ENCODE assay signal across 26 cellular contexts in genomic region chr2:66827851-66828250, GRCh38.
"Had no signal": no experiment of that assay in that cellular context is flagged by ENCODE, and none has a peak within 500 bp of the region (broad histone marks: within the 10 kb centered on the region; RNA-seq: fewer than 3 reads in every experiment).

No MANE protein-coding gene starts in this region.

- H3K4me1 Mint-ChIP-seq: activated CD4-positive, alpha-beta T cell treated with anti-CD3 and anti-CD28 coated beads, Interleukin-2, amount 10 ng/mL, durations not matched to agents 24 days and 14 days; activated T-helper 17 cell treated with anti-CD3 and anti-CD28 coated beads, Interleukin-2, amount 50 U/mL, for 72 hours had no signal

- H3K27ac ChIP-seq: brain microvascular endothelial cell, gastroesophageal sphincter, pancreas, psoas muscle, right atrium auricular region, tibial nerve had no signal

- H3K27ac Mint-ChIP-seq: activated CD4-positive, alpha-beta memory T cell treated with anti-CD3 and anti-CD28 coated beads for 36 hours; activated CD4-positive, alpha-beta T cell treated with anti-CD3 and anti-CD28 coated beads, Interleukin-2, amount 10 ng/mL, durations not matched to agents 24 days and 14 days; activated T-helper 17 cell treated with anti-CD3 and anti-CD28 coated beads, Interleukin-2, amount 50 U/mL, for 72 hours; natural killer cell treated with Interleukin-12 subunit alpha and Interleukin-12 subunit beta and Interleukin-15 and Interleukin-18, amount 100 ng/mL, for 72 hours; T-helper 1 cell treated with Interleukin-12 subunit alpha and Interleukin-12 subunit beta and Interleukin-4 antibody, amounts not matched to agents 30 μg/mL and 1 μg/mL, for 36 hours had no signal

- H3K4me3 Mint-ChIP-seq: activated CD4-positive, alpha-beta memory T cell treated with anti-CD3 and anti-CD28 coated beads for 36 hours; activated CD4-positive, alpha-beta T cell treated with anti-CD3 and anti-CD28 coated beads, Interleukin-2, amount 10 ng/mL, durations not matched to agents 24 days and 14 days; activated T-cell treated with anti-CD3 and anti-CD28 coated beads, Interleukin-2, amount 50 U/mL, for 4 hours; activated T-helper 17 cell treated with anti-CD3 and anti-CD28 coated beads, Interleukin-2, amount 50 U/mL, for 72 hours; natural killer cell treated with Interleukin-12 subunit alpha and Interleukin-12 subunit beta and Interleukin-15 and Interleukin-18, amount 100 ng/mL, for 72 hours; T-helper 1 cell treated with Interleukin-12 subunit alpha and Interleukin-12 subunit beta and Interleukin-4 antibody, amounts not matched to agents 30 μg/mL and 1 μg/mL, for 36 hours had no signal

- H3K27me3 Mint-ChIP-seq: activated CD4-positive, alpha-beta memory T cell treated with anti-CD3 and anti-CD28 coated beads for 36 hours; activated CD4-positive, alpha-beta T cell treated with anti-CD3 and anti-CD28 coated beads, Interleukin-2, amount 10 ng/mL, durations not matched to agents 24 days and 14 days; activated T-helper 17 cell treated with anti-CD3 and anti-CD28 coated beads, Interleukin-2, amount 50 U/mL, for 72 hours; natural killer cell treated with Interleukin-12 subunit alpha and Interleukin-12 subunit beta and Interleukin-15 and Interleukin-18, amount 100 ng/mL, for 72 hours had no signal

- H3K9me3 ChIP-seq: gastroesophageal sphincter, pancreas, psoas muscle, right atrium auricular region, tibial nerve had no signal

- H3K4me3 ChIP-seq: gastroesophageal sphincter, pancreas, psoas muscle, right atrium auricular region, tibial nerve had no signal

- H3K9me3 Mint-ChIP-seq: activated CD4-positive, alpha-beta memory T cell treated with anti-CD3 and anti-CD28 coated beads for 36 hours; activated CD4-positive, alpha-beta T cell treated with anti-CD3 and anti-CD28 coated beads, Interleukin-2, amount 10 ng/mL, durations not matched to agents 24 days and 14 days; activated T-cell treated with anti-CD3 and anti-CD28 coated beads, Interleukin-2, amount 50 U/mL, for 4 hours had no signal

- DNase-seq: activated CD4-positive, alpha-beta memory T cell treated with anti-CD3 and anti-CD28 coated beads for 36 hours; activated CD4-positive, alpha-beta T cell treated with anti-CD3 and anti-CD28 coated beads, Interleukin-2, amount 10 ng/mL, durations not matched to agents 24 days and 14 days; activated CD4-positive, CD25-positive, alpha-beta regulatory T cell treated with anti-CD3 and anti-CD28 coated beads, Interleukin-2, amount 50 U/mL, for 72 hours; activated CD8-positive, alpha-beta memory T cell treated with anti-CD3 and anti-CD28 coated beads, Interleukin-2, amount 50 U/mL, for 48 hours; activated gamma-delta T cell treated with Interleukin-2 at 50 U/mL for 16 hours; activated naive CD4-positive, alpha-beta T cell treated with anti-CD3 and anti-CD28 coated beads, Interleukin-2, amount 50 U/mL, for 16 hours; activated T-cell treated with anti-CD3 and anti-CD28 coated beads, Interleukin-2, amount 50 U/mL, for 4 hours; amniotic stem cell; brain microvascular endothelial cell; caudate nucleus; cortex of kidney; hippocampal formation; kidney; left colon; mammary epithelial cell; pancreas; psoas muscle; stimulated activated CD4-positive, alpha-beta T cell treated with anti-CD3 and anti-CD28 coated beads, Interleukin-2, amount 100 ng/mL, for 48 hours; stimulated activated naive CD4-positive, alpha-beta T cell treated with Interleukin-2 at 50 U/mL for 16 hours; T-helper 9 cell had no signal

- H3K36me3 ChIP-seq: brain microvascular endothelial cell, gastroesophageal sphincter, pancreas, right atrium auricular region, tibial nerve had no signal

- H3K4me1 ChIP-seq: pancreas, psoas muscle, right atrium auricular region, tibial nerve had no signal

- H3K36me3 Mint-ChIP-seq: activated CD4-positive, alpha-beta memory T cell treated with anti-CD3 and anti-CD28 coated beads for 36 hours; natural killer cell treated with Interleukin-12 subunit alpha and Interleukin-12 subunit beta and Interleukin-15 and Interleukin-18, amount 100 ng/mL, for 72 hours had no signal

- H3K27me3 ChIP-seq: brain microvascular endothelial cell, gastroesophageal sphincter, pancreas, right atrium auricular region, tibial nerve had no signal
